ENCODE assay signal across 21 cellular contexts in genomic region chr11:106381895-106382294, GRCh38.
"Had no signal": no experiment of that assay in that cellular context is flagged by ENCODE, and none has a peak within 500 bp of the region (broad histone marks: within the 10 kb centered on the region; RNA-seq: fewer than 3 reads in every experiment).

No MANE protein-coding gene starts in this region.

- H3K4me3 Mint-ChIP-seq: activated B cell treated with CpG ODN at 0.5 μM for 24 hours; activated CD4-positive, alpha-beta memory T cell treated with anti-CD3 and anti-CD28 coated beads for 36 hours; activated T-helper 1 cell treated with anti-CD3 and anti-CD28 coated beads, Interleukin-12 subunit alpha, Interleukin-12 subunit beta, Interleukin-2, Interleukin-4 antibody, amounts not matched to agents 30 ng/mL and 10 ng/mL and 1 ng/mL, durations not matched to agents 14 hours and 24 hours and 36 hours; effector memory CD8-positive, alpha-beta T cell; memory B cell; naive thymus-derived CD4-positive, alpha-beta T cell; stimulated activated memory B cell treated with anti-CD40 and anti-IgM and Interleukin-4, amounts not matched to agents 10 μg/mL and 1 μg/mL and 100 μg/mL, for 72 hours had no signal

- H3K36me3 Mint-ChIP-seq: activated CD4-positive, alpha-beta memory T cell treated with anti-CD3 and anti-CD28 coated beads for 36 hours; activated naive CD4-positive, alpha-beta T cell treated with anti-CD3 and anti-CD28 coated beads, Interleukin-2, amount 50 U/mL, for 72 hours; memory B cell; naive thymus-derived CD4-positive, alpha-beta T cell; stimulated activated memory B cell treated with anti-CD40 and anti-IgM and Interleukin-4, amounts not matched to agents 10 μg/mL and 1 μg/mL and 100 μg/mL, for 72 hours had no signal

- FAIRE-seq: pancreas had no signal

- H3K4me1 Mint-ChIP-seq: activated B cell treated with CpG ODN at 0.5 μM for 24 hours; memory B cell; naive thymus-derived CD4-positive, alpha-beta T cell; stimulated activated memory B cell treated with anti-CD40 and anti-IgM and Interleukin-4, amounts not matched to agents 10 μg/mL and 1 μg/mL and 100 μg/mL, for 72 hours had no signal

- H3K27ac Mint-ChIP-seq: activated B cell treated with CpG ODN at 0.5 μM for 24 hours; activated CD4-positive, alpha-beta memory T cell treated with anti-CD3 and anti-CD28 coated beads for 36 hours; activated naive CD4-positive, alpha-beta T cell treated with anti-CD3 and anti-CD28 coated beads, Interleukin-2, amount 50 U/mL, for 72 hours; activated T-helper 1 cell treated with anti-CD3 and anti-CD28 coated beads, Interleukin-12 subunit alpha, Interleukin-12 subunit beta, Interleukin-2, Interleukin-4 antibody, amounts not matched to agents 30 ng/mL and 10 ng/mL and 1 ng/mL, durations not matched to agents 14 hours and 24 hours and 36 hours; effector memory CD8-positive, alpha-beta T cell; memory B cell; naive thymus-derived CD4-positive, alpha-beta T cell; stimulated activated memory B cell treated with anti-CD40 and anti-IgM and Interleukin-4, amounts not matched to agents 10 μg/mL and 1 μg/mL and 100 μg/mL, for 72 hours had no signal

- ATAC-seq: activated naive CD4-positive, alpha-beta T cell treated with anti-CD3 and anti-CD28 coated beads, Interleukin-2, amount 50 U/mL, for 72 hours; effector memory CD8-positive, alpha-beta T cell; left ventricle myocardium superior; naive thymus-derived CD4-positive, alpha-beta T cell; pancreas; stimulated activated memory B cell treated with anti-CD40 and anti-IgM and Interleukin-4, amounts not matched to agents 10 μg/mL and 1 μg/mL and 100 μg/mL, for 72 hours had no signal

- H3K27ac ChIP-seq: pancreas, sigmoid colon, spleen, testis, upper lobe of left lung had no signal

- DNase-seq: activated B cell treated with CpG ODN at 0.5 μM for 24 hours; activated CD4-positive, alpha-beta memory T cell treated with anti-CD3 and anti-CD28 coated beads for 36 hours; activated CD4-positive, alpha-beta T cell treated with anti-CD3 and anti-CD28 coated beads for 4 hours; activated gamma-delta T cell treated with Interleukin-2 at 50 U/mL for 16 hours; activated T-cell treated with anti-CD3 and anti-CD28 coated beads for 4 hours; caudate nucleus; effector memory CD8-positive, alpha-beta T cell; foreskin fibroblast; kidney glomerular epithelial cell; left ventricle myocardium superior; naive thymus-derived CD4-positive, alpha-beta T cell; pancreas; sigmoid colon; spleen; stimulated activated CD4-positive, alpha-beta T cell treated with anti-CD3 and anti-CD28 coated beads, Interleukin-4, amount 100 ng/mL, for 4 hours; testis; upper lobe of left lung had no signal

- H3K4me1 ChIP-seq: pancreas, sigmoid colon, spleen, testis, upper lobe of left lung had no signal

- H3K9me3 Mint-ChIP-seq: activated B cell treated with CpG ODN at 0.5 μM for 24 hours; activated CD4-positive, alpha-beta memory T cell treated with anti-CD3 and anti-CD28 coated beads for 36 hours; activated T-helper 1 cell treated with anti-CD3 and anti-CD28 coated beads, Interleukin-12 subunit alpha, Interleukin-12 subunit beta, Interleukin-2, Interleukin-4 antibody, amounts not matched to agents 30 ng/mL and 10 ng/mL and 1 ng/mL, durations not matched to agents 14 hours and 24 hours and 36 hours; memory B cell had no signal

- H3K27me3 Mint-ChIP-seq: activated B cell treated with CpG ODN at 0.5 μM for 24 hours; activated CD4-positive, alpha-beta memory T cell treated with anti-CD3 and anti-CD28 coated beads for 36 hours; effector memory CD8-positive, alpha-beta T cell; memory B cell; naive thymus-derived CD4-positive, alpha-beta T cell; stimulated activated memory B cell treated with anti-CD40 and anti-IgM and Interleukin-4, amounts not matched to agents 10 μg/mL and 1 μg/mL and 100 μg/mL, for 72 hours had no signal

- H3K27me3 ChIP-seq: pancreas, sigmoid colon, spleen, testis, upper lobe of left lung had no signal
